29 cellular contexts compared by ENCODE assay signal in genomic region chr12:48800457-48800856, GRCh38.
"Had no signal": no experiment of that assay in that cellular context is flagged by ENCODE, and none has a peak within 500 bp of the region (broad histone marks: within the 10 kb centered on the region; RNA-seq: fewer than 3 reads in every experiment).

No MANE protein-coding gene starts in this region.

- H3K27ac ChIP-seq: adrenal gland, body of pancreas, cardiac muscle cell, colonic mucosa, dorsolateral prefrontal cortex had no signal

- H3K36me3 ChIP-seq: adrenal gland, cardiac muscle cell, colonic mucosa had no signal

- H3K4me3 ChIP-seq: adrenal gland, body of pancreas, cardiac muscle cell, colonic mucosa, dorsolateral prefrontal cortex had no signal

- H3K4me1 ChIP-seq: adrenal gland, colonic mucosa had no signal

- H3K9me3 ChIP-seq: adrenal gland, body of pancreas, colonic mucosa had no signal

- FAIRE-seq: frontal cortex had no signal

- H3K27me3 ChIP-seq: adrenal gland, body of pancreas, cardiac muscle cell, colonic mucosa had no signal

- ATAC-seq: activated CD4-positive, alpha-beta T cell treated with anti-CD3 and anti-CD28 coated beads for 36 hours; activated CD8-positive, alpha-beta memory T cell treated with anti-CD3 and anti-CD28 coated beads, Interleukin-2, amount 10 ng/mL, durations not matched to agents 7 days and 5 days; activated CD8-positive, alpha-beta T cell treated with anti-CD3 and anti-CD28 coated beads, Interleukin-2, amount 10 ng/mL, durations not matched to agents 7 days and 5 days; activated naive CD8-positive, alpha-beta T cell treated with anti-CD3 and anti-CD28 coated beads, Interleukin-2, amount 50 U/mL, for 24 hours; body of pancreas; esophagus mucosa had no signal

- DNase-seq: activated CD4-positive, alpha-beta memory T cell treated with anti-CD3 and anti-CD28 coated beads for 36 hours; activated CD4-positive, alpha-beta T cell treated with anti-CD3 and anti-CD28 coated beads for 36 hours; activated CD4-positive, alpha-beta T cell treated with anti-CD3 and anti-CD28 coated beads, Interleukin-2, amount 10 ng/mL, durations not matched to agents 24 days and 14 days; activated CD4-positive, CD25-positive, alpha-beta regulatory T cell; activated CD4-positive, CD25-positive, alpha-beta regulatory T cell treated with anti-CD3 and anti-CD28 coated beads, Interleukin-2, amount 50 U/mL, for 72 hours; activated CD8-positive, alpha-beta memory T cell treated with anti-CD3 and anti-CD28 coated beads, Interleukin-2, amount 10 ng/mL, durations not matched to agents 7 days and 5 days; activated CD8-positive, alpha-beta memory T cell treated with anti-CD3 and anti-CD28 coated beads, Interleukin-2, amount 50 U/mL, for 4 hours; activated CD8-positive, alpha-beta T cell treated with anti-CD3 and anti-CD28 coated beads, Interleukin-2, amount 10 ng/mL, durations not matched to agents 7 days and 5 days; activated effector memory CD4-positive, alpha-beta T cell treated with anti-CD3 and anti-CD28 coated beads, Interleukin-2, amount 50 U/mL, for 16 hours; activated naive CD4-positive, alpha-beta T cell treated with anti-CD3 and anti-CD28 coated beads for 36 hours; activated naive CD8-positive, alpha-beta T cell treated with anti-CD3 and anti-CD28 coated beads for 36 hours; activated naive CD8-positive, alpha-beta T cell treated with anti-CD3 and anti-CD28 coated beads, Interleukin-2, amount 50 U/mL, for 24 hours; activated T-cell treated with anti-CD3 and anti-CD28 coated beads, Interleukin-2, amount 50 U/mL, for 1 hour; activated T-cell treated with anti-CD3 and anti-CD28 coated beads, Interleukin-2, amount 50 U/mL, for 48 hours; adrenal gland; amygdala; aorta; body of pancreas; central memory CD4-positive, alpha-beta T cell; cerebellar nuclear complex; colonic mucosa; dorsolateral prefrontal cortex; effector memory CD4-positive, alpha-beta T cell; foreskin fibroblast; head of caudate nucleus; T-helper 2 cell had no signal
